In the genomic region with DNA sequence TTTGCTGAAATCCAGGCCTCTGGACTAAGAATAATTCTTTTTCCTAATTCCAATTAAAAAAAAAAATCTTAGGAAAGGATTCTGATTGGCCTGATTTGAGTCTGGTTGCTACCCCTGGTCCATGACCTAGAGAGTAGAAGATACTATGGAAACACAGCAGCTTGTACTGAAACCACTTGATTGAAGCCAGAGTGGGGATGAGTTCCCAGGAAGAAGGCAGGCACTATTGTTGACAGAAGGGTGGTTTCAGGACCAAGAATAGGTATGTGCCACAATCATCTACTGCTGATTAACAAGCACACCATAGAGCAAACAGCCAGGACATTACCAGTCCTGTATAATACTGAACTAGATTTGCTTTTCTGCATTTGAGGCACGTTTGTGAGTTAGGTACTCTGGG, we compare ENCODE assay signal across 32 cellular contexts.
"Had no signal": no experiment of that assay in that cellular context is flagged by ENCODE, and none has a peak within 500 bp of the region (broad histone marks: within the 10 kb centered on the region; RNA-seq: fewer than 3 reads in every experiment).

No MANE protein-coding gene starts in this region.

- H3K9me3 ChIP-seq: adrenal gland, body of pancreas, esophagus muscularis mucosa, gastrocnemius medialis, heart left ventricle had no signal

- H3K4me3 Mint-ChIP-seq: activated CD4-positive, alpha-beta memory T cell treated with anti-CD3 and anti-CD28 coated beads, Interleukin-2, amount 10 ng/mL, durations not matched to agents 7 days and 5 days; activated CD4-positive, alpha-beta T cell treated with anti-CD3 and anti-CD28 coated beads for 36 hours; activated CD4-positive, alpha-beta T cell treated with anti-CD3 and anti-CD28 coated beads, Interleukin-2, amount 10 ng/mL, durations not matched to agents 7 days and 5 days; activated naive CD4-positive, alpha-beta T cell treated with anti-CD3 and anti-CD28 coated beads for 36 hours; activated naive CD4-positive, alpha-beta T cell treated with anti-CD3 and anti-CD28 coated beads, Interleukin-2, amount 50 U/mL, for 24 hours; activated naive CD8-positive, alpha-beta T cell treated with anti-CD3 and anti-CD28 coated beads for 36 hours; activated naive CD8-positive, alpha-beta T cell treated with anti-CD3 and anti-CD28 coated beads, Interleukin-2, amount 50 U/mL, for 24 hours; activated T-helper 1 cell treated with anti-CD3 and anti-CD28 coated beads, Interleukin-12 subunit alpha, Interleukin-12 subunit beta, Interleukin-2, Interleukin-4 antibody, amounts not matched to agents 30 ng/mL and 10 ng/mL and 1 ng/mL, durations not matched to agents 14 hours and 24 hours and 36 hours; effector memory CD8-positive, alpha-beta T cell had no signal

- FAIRE-seq: colon had no signal

- H3K27me3 ChIP-seq: adrenal gland, body of pancreas, esophagus muscularis mucosa, foreskin keratinocyte, gastrocnemius medialis, heart left ventricle had no signal

- H3K36me3 ChIP-seq: adrenal gland, esophagus muscularis mucosa, gastrocnemius medialis, heart left ventricle had no signal

- H3K4me1 ChIP-seq: adrenal gland, foreskin keratinocyte had no signal

- H3K27me3 Mint-ChIP-seq: activated CD4-positive, alpha-beta memory T cell treated with anti-CD3 and anti-CD28 coated beads, Interleukin-2, amount 10 ng/mL, durations not matched to agents 7 days and 5 days; activated CD4-positive, alpha-beta T cell treated with anti-CD3 and anti-CD28 coated beads for 36 hours; activated CD4-positive, alpha-beta T cell treated with anti-CD3 and anti-CD28 coated beads, Interleukin-2, amount 10 ng/mL, durations not matched to agents 7 days and 5 days; activated naive CD4-positive, alpha-beta T cell treated with anti-CD3 and anti-CD28 coated beads, Interleukin-2, amount 50 U/mL, for 24 hours; activated naive CD8-positive, alpha-beta T cell treated with anti-CD3 and anti-CD28 coated beads for 36 hours; activated naive CD8-positive, alpha-beta T cell treated with anti-CD3 and anti-CD28 coated beads, Interleukin-2, amount 50 U/mL, for 24 hours; effector memory CD8-positive, alpha-beta T cell had no signal

- ATAC-seq: activated CD4-positive, alpha-beta T cell treated with anti-CD3 and anti-CD28 coated beads for 36 hours; activated naive CD8-positive, alpha-beta T cell treated with anti-CD3 and anti-CD28 coated beads, Interleukin-2, amount 50 U/mL, for 24 hours; body of pancreas; effector memory CD8-positive, alpha-beta T cell; foreskin keratinocyte; gastrocnemius medialis; heart left ventricle had no signal

- H3K27ac Mint-ChIP-seq: activated CD4-positive, alpha-beta memory T cell treated with anti-CD3 and anti-CD28 coated beads, Interleukin-2, amount 10 ng/mL, durations not matched to agents 7 days and 5 days; activated CD4-positive, alpha-beta T cell treated with anti-CD3 and anti-CD28 coated beads for 36 hours; activated CD4-positive, alpha-beta T cell treated with anti-CD3 and anti-CD28 coated beads, Interleukin-2, amount 10 ng/mL, durations not matched to agents 7 days and 5 days; activated naive CD4-positive, alpha-beta T cell treated with anti-CD3 and anti-CD28 coated beads for 36 hours; activated naive CD4-positive, alpha-beta T cell treated with anti-CD3 and anti-CD28 coated beads, Interleukin-2, amount 50 U/mL, for 24 hours; activated naive CD8-positive, alpha-beta T cell treated with anti-CD3 and anti-CD28 coated beads for 36 hours; activated naive CD8-positive, alpha-beta T cell treated with anti-CD3 and anti-CD28 coated beads, Interleukin-2, amount 50 U/mL, for 24 hours; activated T-helper 1 cell treated with anti-CD3 and anti-CD28 coated beads, Interleukin-12 subunit alpha, Interleukin-12 subunit beta, Interleukin-2, Interleukin-4 antibody, amounts not matched to agents 30 ng/mL and 10 ng/mL and 1 ng/mL, durations not matched to agents 14 hours and 24 hours and 36 hours; activated T-helper 2 cell treated with anti-CD3 and anti-CD28 coated beads, Interferon-gamma antibody, Interleukin-2, Interleukin-4, amounts not matched to agents 10 μg/mL and 5 μg/mL and 100 μg/mL, durations not matched to agents 14 hours and 24 hours and 36 hours; effector memory CD8-positive, alpha-beta T cell had no signal

- H3K27ac ChIP-seq: adrenal gland, body of pancreas, esophagus muscularis mucosa, foreskin keratinocyte, gastrocnemius medialis, heart left ventricle had no signal

- H3K9me3 Mint-ChIP-seq: activated CD4-positive, alpha-beta memory T cell treated with anti-CD3 and anti-CD28 coated beads, Interleukin-2, amount 10 ng/mL, durations not matched to agents 7 days and 5 days; activated CD4-positive, alpha-beta T cell treated with anti-CD3 and anti-CD28 coated beads, Interleukin-2, amount 10 ng/mL, durations not matched to agents 7 days and 5 days; activated naive CD4-positive, alpha-beta T cell treated with anti-CD3 and anti-CD28 coated beads for 36 hours; activated naive CD4-positive, alpha-beta T cell treated with anti-CD3 and anti-CD28 coated beads, Interleukin-2, amount 50 U/mL, for 24 hours; activated naive CD8-positive, alpha-beta T cell treated with anti-CD3 and anti-CD28 coated beads for 36 hours; activated naive CD8-positive, alpha-beta T cell treated with anti-CD3 and anti-CD28 coated beads, Interleukin-2, amount 50 U/mL, for 24 hours; activated T-helper 1 cell treated with anti-CD3 and anti-CD28 coated beads, Interleukin-12 subunit alpha, Interleukin-12 subunit beta, Interleukin-2, Interleukin-4 antibody, amounts not matched to agents 30 ng/mL and 10 ng/mL and 1 ng/mL, durations not matched to agents 14 hours and 24 hours and 36 hours; activated T-helper 2 cell treated with anti-CD3 and anti-CD28 coated beads, Interferon-gamma antibody, Interleukin-2, Interleukin-4, amounts not matched to agents 10 μg/mL and 5 μg/mL and 100 μg/mL, durations not matched to agents 14 hours and 24 hours and 36 hours; effector memory CD8-positive, alpha-beta T cell had no signal

- H3K4me3 ChIP-seq: adrenal gland, body of pancreas, esophagus muscularis mucosa, gastrocnemius medialis, heart left ventricle had no signal

- DNase-seq: activated CD4-positive, alpha-beta memory T cell treated with anti-CD3 and anti-CD28 coated beads, Interleukin-2, amount 10 ng/mL, durations not matched to agents 7 days and 5 days; activated CD4-positive, alpha-beta T cell treated with anti-CD3 and anti-CD28 coated beads for 36 hours; activated CD4-positive, alpha-beta T cell treated with anti-CD3 and anti-CD28 coated beads, Interleukin-2, amount 10 ng/mL, durations not matched to agents 7 days and 5 days; activated CD4-positive, alpha-beta T cell treated with anti-CD3 and anti-CD28 coated beads, Interleukin-2, amount 50 U/mL, for 4 hours; activated CD4-positive, CD25-positive, alpha-beta regulatory T cell; activated CD4-positive, CD25-positive, alpha-beta regulatory T cell treated with anti-CD3 and anti-CD28 coated beads, Interleukin-2, amount 50 U/mL, for 72 hours; activated effector memory CD4-positive, alpha-beta T cell treated with anti-CD3 and anti-CD28 coated beads, Interleukin-2, amount 50 U/mL, for 16 hours; activated naive CD4-positive, alpha-beta T cell treated with anti-CD3 and anti-CD28 coated beads for 36 hours; activated naive CD8-positive, alpha-beta T cell treated with anti-CD3 and anti-CD28 coated beads for 36 hours; activated naive CD8-positive, alpha-beta T cell treated with anti-CD3 and anti-CD28 coated beads, Interleukin-2, amount 50 U/mL, for 24 hours; activated T-cell treated with anti-CD3 and anti-CD28 coated beads, Interleukin-2, amount 50 U/mL, for 1 hour; activated T-cell treated with anti-CD3 and anti-CD28 coated beads, Interleukin-2, amount 50 U/mL, for 48 hours; adrenal gland; amygdala; aorta; body of pancreas; caudate nucleus; cortex of kidney; dermis blood vessel endothelial cell; effector CD4-positive, alpha-beta T cell; effector memory CD8-positive, alpha-beta T cell; erythroblast; foreskin keratinocyte; gastrocnemius medialis; glutamatergic neuron; heart left ventricle; T-helper 2 cell had no signal
